ENCODE assay signal across 27 cellular contexts in the genomic region with DNA sequence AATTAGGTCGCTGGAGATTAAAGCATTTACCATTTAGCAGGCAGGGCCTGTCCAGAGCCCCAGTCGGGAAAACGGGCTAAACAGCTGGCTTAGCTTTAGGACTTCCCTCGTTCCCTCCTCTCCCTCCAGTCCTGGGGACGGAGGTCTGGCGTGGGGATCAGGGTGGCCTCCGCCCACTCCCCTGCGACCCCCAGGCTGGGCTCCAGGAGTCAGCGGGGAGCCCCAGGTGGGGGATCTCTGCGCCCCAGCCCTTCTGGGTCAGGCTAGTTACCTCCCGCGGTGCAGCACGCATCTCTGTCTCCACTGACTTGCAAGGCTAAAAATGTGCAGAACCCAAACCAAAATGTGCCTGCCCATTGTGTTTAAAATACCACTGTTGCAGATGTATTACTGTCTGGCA.
"Had no signal": no experiment of that assay in that cellular context is flagged by ENCODE, and none has a peak within 500 bp of the region (broad histone marks: within the 10 kb centered on the region; RNA-seq: fewer than 3 reads in every experiment).

No MANE protein-coding gene starts in this region.

- H3K27me3 ChIP-seq: colonic mucosa, esophagus squamous epithelium, gastroesophageal sphincter, heart left ventricle, hepatocyte, left lung had no signal

- DNase-seq: colonic mucosa; cortex of kidney; effector CD8-positive, alpha-beta T cell; effector memory CD8-positive, alpha-beta T cell; endodermal cell; erythroblast; esophagus squamous epithelium; foreskin fibroblast; foreskin melanocyte; heart left ventricle; hypothalamus; left cardiac atrium; left ventricle myocardium superior; mammary epithelial cell; mesendoderm; naive B cell; naive thymus-derived CD8-positive, alpha-beta T cell had no signal

- H3K9me3 ChIP-seq: colonic mucosa had no signal

- H3K27ac ChIP-seq: colonic mucosa, epithelial cell of prostate, esophagus squamous epithelium, gastroesophageal sphincter, heart left ventricle, hepatocyte, left lung had no signal

- H3K4me1 ChIP-seq: colonic mucosa had no signal

- FAIRE-seq: endometrium, islet of Langerhans, keratinocyte had no signal

- H3K36me3 ChIP-seq: colonic mucosa had no signal

- H3K4me3 ChIP-seq: colonic mucosa, esophagus squamous epithelium, gastroesophageal sphincter, heart left ventricle, hepatocyte, left lung, lung, mucosa of descending colon had no signal

- H2AFZ ChIP-seq: hepatocyte had no signal

- H3K79me2 ChIP-seq: hepatocyte had no signal

- ATAC-seq: effector memory CD8-positive, alpha-beta T cell; esophagus mucosa; gastroesophageal sphincter; heart left ventricle; left cardiac atrium; left lung; left ventricle myocardium superior; mucosa of descending colon; naive thymus-derived CD8-positive, alpha-beta T cell had no signal

- H3K4me2 ChIP-seq: hepatocyte had no signal
